1 cellular context compared by ENCODE assay signal in genomic region chr14:23320584-23321571, GRCh38.
TF ChIP-seq lines count a peak whose summit lies in the region.

TSS of gene PABPN1 (plus strand) at chr14:23321457. CDS start at chr14:23321470, 13 bp downstream.

TF ChIP-seq in HepG2, 621 proteins besides CTCF, POLR2A, EP300 and RAD21 (continued from another document and continues in another):
- no peak for TF ChIP-seq MTA1 (CRISPR knock-in tag; IDR thresholded peaks at IDR 0.05; ENCODE audit: borderline replicate concordance)
- TF ChIP-seq JARID2 (CRISPR knock-in tag; IDR thresholded peaks at IDR 0.05; ENCODE audit: insufficient replicate concordance): no peak
- TF ChIP-seq, protein P1, sequence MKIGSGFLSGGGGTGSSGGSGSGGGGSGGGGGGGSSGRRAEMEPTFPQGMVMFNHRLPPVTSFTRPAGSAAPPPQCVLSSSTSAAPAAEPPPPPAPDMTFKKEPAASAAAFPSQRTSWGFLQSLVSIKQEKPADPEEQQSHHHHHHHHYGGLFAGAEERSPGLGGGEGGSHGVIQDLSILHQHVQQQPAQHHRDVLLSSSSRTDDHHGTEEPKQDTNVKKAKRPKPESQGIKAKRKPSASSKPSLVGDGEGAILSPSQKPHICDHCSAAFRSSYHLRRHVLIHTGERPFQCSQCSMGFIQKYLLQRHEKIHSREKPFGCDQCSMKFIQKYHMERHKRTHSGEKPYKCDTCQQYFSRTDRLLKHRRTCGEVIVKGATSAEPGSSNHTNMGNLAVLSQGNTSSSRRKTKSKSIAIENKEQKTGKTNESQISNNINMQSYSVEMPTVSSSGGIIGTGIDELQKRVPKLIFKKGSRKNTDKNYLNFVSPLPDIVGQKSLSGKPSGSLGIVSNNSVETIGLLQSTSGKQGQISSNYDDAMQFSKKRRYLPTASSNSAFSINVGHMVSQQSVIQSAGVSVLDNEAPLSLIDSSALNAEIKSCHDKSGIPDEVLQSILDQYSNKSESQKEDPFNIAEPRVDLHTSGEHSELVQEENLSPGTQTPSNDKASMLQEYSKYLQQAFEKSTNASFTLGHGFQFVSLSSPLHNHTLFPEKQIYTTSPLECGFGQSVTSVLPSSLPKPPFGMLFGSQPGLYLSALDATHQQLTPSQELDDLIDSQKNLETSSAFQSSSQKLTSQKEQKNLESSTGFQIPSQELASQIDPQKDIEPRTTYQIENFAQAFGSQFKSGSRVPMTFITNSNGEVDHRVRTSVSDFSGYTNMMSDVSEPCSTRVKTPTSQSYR (CRISPR knock-in tag; IDR thresholded peaks at IDR 0.05; ENCODE audit: borderline replicate concordance): peak; percentile 57
- TF ChIP-seq HMG20B (CRISPR knock-in tag; conservative IDR thresholded peaks at IDR 0.05): peak; percentile 45; the same call in 1 of the 2 replicates
- peak; percentile 99 for TF ChIP-seq KDM2A (CRISPR knock-in tag; IDR thresholded peaks at IDR 0.05; ENCODE audit: borderline replicate concordance, low read depth)
- TF ChIP-seq, protein P2, sequence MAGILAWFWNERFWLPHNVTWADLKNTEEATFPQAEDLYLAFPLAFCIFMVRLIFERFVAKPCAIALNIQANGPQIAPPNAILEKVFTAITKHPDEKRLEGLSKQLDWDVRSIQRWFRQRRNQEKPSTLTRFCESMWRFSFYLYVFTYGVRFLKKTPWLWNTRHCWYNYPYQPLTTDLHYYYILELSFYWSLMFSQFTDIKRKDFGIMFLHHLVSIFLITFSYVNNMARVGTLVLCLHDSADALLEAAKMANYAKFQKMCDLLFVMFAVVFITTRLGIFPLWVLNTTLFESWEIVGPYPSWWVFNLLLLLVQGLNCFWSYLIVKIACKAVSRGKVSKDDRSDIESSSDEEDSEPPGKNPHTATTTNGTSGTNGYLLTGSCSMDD (CRISPR knock-in tag; IDR thresholded peaks at IDR 0.05): no peak
- peak; percentile 68; the same call in 1 of the 2 replicates for TF ChIP-seq ZFP82 (CRISPR knock-in tag; IDR thresholded peaks at IDR 0.05; ENCODE audit: borderline replicate concordance)
- peak; percentile 85 for TF ChIP-seq ZSCAN25 (CRISPR knock-in tag; IDR thresholded peaks at IDR 0.05)
- peak; percentile 98 for TF ChIP-seq YEATS2 (CRISPR knock-in tag; IDR thresholded peaks at IDR 0.05; ENCODE audit: borderline replicate concordance)
- peak; percentile 100 for TF ChIP-seq MEIS1 (CRISPR knock-in tag; IDR thresholded peaks at IDR 0.05; ENCODE audit: borderline replicate concordance)
- peak; percentile 97 for TF ChIP-seq ZNF766 (CRISPR knock-in tag; IDR thresholded peaks at IDR 0.05; ENCODE audit: borderline replicate concordance)
- peak; percentile 98; the same call in 1 of the 2 replicates for TF ChIP-seq ZNF816 (CRISPR knock-in tag; IDR thresholded peaks at IDR 0.05; ENCODE audit: borderline replicate concordance)
- TF ChIP-seq ZNF841 (CRISPR knock-in tag; IDR thresholded peaks at IDR 0.05; ENCODE audit: borderline replicate concordance): peak; percentile 39; the same call in 1 of the 2 replicates
- TF ChIP-seq ZNF75D (CRISPR knock-in tag; IDR thresholded peaks at IDR 0.05; ENCODE audit: borderline replicate concordance): no peak
- TF ChIP-seq, protein P3, sequence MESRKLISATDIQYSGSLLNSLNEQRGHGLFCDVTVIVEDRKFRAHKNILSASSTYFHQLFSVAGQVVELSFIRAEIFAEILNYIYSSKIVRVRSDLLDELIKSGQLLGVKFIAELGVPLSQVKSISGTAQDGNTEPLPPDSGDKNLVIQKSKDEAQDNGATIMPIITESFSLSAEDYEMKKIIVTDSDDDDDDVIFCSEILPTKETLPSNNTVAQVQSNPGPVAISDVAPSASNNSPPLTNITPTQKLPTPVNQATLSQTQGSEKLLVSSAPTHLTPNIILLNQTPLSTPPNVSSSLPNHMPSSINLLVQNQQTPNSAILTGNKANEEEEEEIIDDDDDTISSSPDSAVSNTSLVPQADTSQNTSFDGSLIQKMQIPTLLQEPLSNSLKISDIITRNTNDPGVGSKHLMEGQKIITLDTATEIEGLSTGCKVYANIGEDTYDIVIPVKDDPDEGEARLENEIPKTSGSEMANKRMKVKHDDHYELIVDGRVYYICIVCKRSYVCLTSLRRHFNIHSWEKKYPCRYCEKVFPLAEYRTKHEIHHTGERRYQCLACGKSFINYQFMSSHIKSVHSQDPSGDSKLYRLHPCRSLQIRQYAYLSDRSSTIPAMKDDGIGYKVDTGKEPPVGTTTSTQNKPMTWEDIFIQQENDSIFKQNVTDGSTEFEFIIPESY (CRISPR knock-in tag; IDR thresholded peaks at IDR 0.05): peak; percentile 54; the same call in 1 of the 2 replicates
- peak; percentile 98 for TF ChIP-seq ZFX (CRISPR knock-in tag; IDR thresholded peaks at IDR 0.05; ENCODE audit: low read depth)
- peak; percentile 94 for TF ChIP-seq ZNF451 (CRISPR knock-in tag; IDR thresholded peaks at IDR 0.05)
- peak; percentile 83 for TF ChIP-seq ZNF256 (CRISPR knock-in tag; conservative IDR thresholded peaks at IDR 0.05)
- peak; percentile 100 for TF ChIP-seq ZBTB38 (CRISPR knock-in tag; IDR thresholded peaks at IDR 0.05)
- no peak for TF ChIP-seq ZNF234 (CRISPR knock-in tag; conservative IDR thresholded peaks at IDR 0.05)
- peak; percentile 59 for TF ChIP-seq MLX (CRISPR knock-in tag; IDR thresholded peaks at IDR 0.05)
- no peak; the same call in 1 of the 2 replicates for TF ChIP-seq ZNF768 (CRISPR knock-in tag; IDR thresholded peaks at IDR 0.05)
- peak; percentile 91 for TF ChIP-seq FOXJ3 (CRISPR knock-in tag; IDR thresholded peaks at IDR 0.05; ENCODE audit: borderline replicate concordance)
- TF ChIP-seq ZKSCAN8 (CRISPR knock-in tag; IDR thresholded peaks at IDR 0.05; ENCODE audit: borderline replicate concordance): peak; percentile 89; the same call in 1 of the 2 replicates
- peak; percentile 90 for TF ChIP-seq NRL (CRISPR knock-in tag; IDR thresholded peaks at IDR 0.05; ENCODE audit: borderline replicate concordance)
- TF ChIP-seq ISL2 (CRISPR knock-in tag; IDR thresholded peaks at IDR 0.05): peak; percentile 91
- peak; percentile 95 for TF ChIP-seq ASH2L (IDR thresholded peaks at IDR 0.05; ENCODE audit: insufficient read length, low read depth, low read length)
- TF ChIP-seq ZNF629 (CRISPR knock-in tag; conservative IDR thresholded peaks at IDR 0.05): peak; percentile 78
- TF ChIP-seq GLMP (CRISPR knock-in tag; IDR thresholded peaks at IDR 0.05; ENCODE audit: borderline replicate concordance): no peak
- peak; percentile 90 for TF ChIP-seq NR0B2 (CRISPR knock-in tag; IDR thresholded peaks at IDR 0.05)
- TF ChIP-seq CEBPG (CRISPR knock-in tag; IDR thresholded peaks at IDR 0.05): peak; percentile 83
- TF ChIP-seq ZNF143 (CRISPR knock-in tag; IDR thresholded peaks at IDR 0.05): peak; percentile 95
- peak; percentile 85; the same call in 1 of the 2 replicates for TF ChIP-seq ZBTB34 (CRISPR knock-in tag; IDR thresholded peaks at IDR 0.05)
- no peak for TF ChIP-seq ZNF878 (CRISPR knock-in tag; IDR thresholded peaks at IDR 0.05)
- peak; percentile 100 for TF ChIP-seq BRD4 (CRISPR knock-in tag; IDR thresholded peaks at IDR 0.05)
- TF ChIP-seq ZNF224 (CRISPR knock-in tag; IDR thresholded peaks at IDR 0.05): peak; percentile 62
- TF ChIP-seq, protein P4, sequence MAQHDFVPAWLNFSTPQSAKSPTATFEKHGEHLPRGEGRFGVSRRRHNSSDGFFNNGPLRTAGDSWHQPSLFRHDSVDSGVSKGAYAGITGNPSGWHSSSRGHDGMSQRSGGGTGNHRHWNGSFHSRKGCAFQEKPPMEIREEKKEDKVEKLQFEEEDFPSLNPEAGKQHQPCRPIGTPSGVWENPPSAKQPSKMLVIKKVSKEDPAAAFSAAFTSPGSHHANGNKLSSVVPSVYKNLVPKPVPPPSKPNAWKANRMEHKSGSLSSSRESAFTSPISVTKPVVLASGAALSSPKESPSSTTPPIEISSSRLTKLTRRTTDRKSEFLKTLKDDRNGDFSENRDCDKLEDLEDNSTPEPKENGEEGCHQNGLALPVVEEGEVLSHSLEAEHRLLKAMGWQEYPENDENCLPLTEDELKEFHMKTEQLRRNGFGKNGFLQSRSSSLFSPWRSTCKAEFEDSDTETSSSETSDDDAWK (CRISPR knock-in tag; IDR thresholded peaks at IDR 0.05): no peak
- TF ChIP-seq ZNF10 (CRISPR knock-in tag; IDR thresholded peaks at IDR 0.05; ENCODE audit: borderline replicate concordance, low read depth): 0 out of 2 replicates have a peak, but pooled peaks have one; percentile 73
- peak; percentile 95 for TF ChIP-seq ZFY (CRISPR knock-in tag; IDR thresholded peaks at IDR 0.05)
- TF ChIP-seq, protein P5, sequence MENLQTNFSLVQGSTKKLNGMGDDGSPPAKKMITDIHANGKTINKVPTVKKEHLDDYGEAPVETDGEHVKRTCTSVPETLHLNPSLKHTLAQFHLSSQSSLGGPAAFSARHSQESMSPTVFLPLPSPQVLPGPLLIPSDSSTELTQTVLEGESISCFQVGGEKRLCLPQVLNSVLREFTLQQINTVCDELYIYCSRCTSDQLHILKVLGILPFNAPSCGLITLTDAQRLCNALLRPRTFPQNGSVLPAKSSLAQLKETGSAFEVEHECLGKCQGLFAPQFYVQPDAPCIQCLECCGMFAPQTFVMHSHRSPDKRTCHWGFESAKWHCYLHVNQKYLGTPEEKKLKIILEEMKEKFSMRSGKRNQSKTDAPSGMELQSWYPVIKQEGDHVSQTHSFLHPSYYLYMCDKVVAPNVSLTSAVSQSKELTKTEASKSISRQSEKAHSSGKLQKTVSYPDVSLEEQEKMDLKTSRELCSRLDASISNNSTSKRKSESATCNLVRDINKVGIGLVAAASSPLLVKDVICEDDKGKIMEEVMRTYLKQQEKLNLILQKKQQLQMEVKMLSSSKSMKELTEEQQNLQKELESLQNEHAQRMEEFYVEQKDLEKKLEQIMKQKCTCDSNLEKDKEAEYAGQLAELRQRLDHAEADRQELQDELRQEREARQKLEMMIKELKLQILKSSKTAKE (CRISPR knock-in tag; IDR thresholded peaks at IDR 0.05; ENCODE audit: borderline replicate concordance): no peak; the same call in 1 of the 2 replicates
- peak; percentile 52; the same call in 1 of the 2 replicates for TF ChIP-seq NR2F6 (IDR thresholded peaks at IDR 0.05)
- peak; percentile 86 for TF ChIP-seq NR2F6 (CRISPR knock-in tag; IDR thresholded peaks at IDR 0.05)
- TF ChIP-seq, protein P6, sequence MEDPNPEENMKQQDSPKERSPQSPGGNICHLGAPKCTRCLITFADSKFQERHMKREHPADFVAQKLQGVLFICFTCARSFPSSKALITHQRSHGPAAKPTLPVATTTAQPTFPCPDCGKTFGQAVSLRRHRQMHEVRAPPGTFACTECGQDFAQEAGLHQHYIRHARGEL (CRISPR knock-in tag; IDR thresholded peaks at IDR 0.05): no peak
- TF ChIP-seq HMGXB4 (CRISPR knock-in tag; IDR thresholded peaks at IDR 0.05; ENCODE audit: borderline replicate concordance in 1 of 2, low read depth in 1 of 2): peak; percentile 90 to 93
- peak; percentile 100 for TF ChIP-seq STAT6 (CRISPR knock-in tag; IDR thresholded peaks at IDR 0.05; ENCODE audit: borderline replicate concordance)
